In genomic region chr14:20332386-20332945, GRCh38 we compare ENCODE assay signal across 8 cellular contexts. TPM values are rescaled to one million over a fixed set of nuclear protein-coding genes. Genes with fewer than 3 reads are reported as not detected.
DNase-seq lines count a peak whose midpoint lies in the region; ATAC-seq, FAIRE-seq and TF ChIP-seq lines count a peak whose summit lies in the region.

No MANE protein-coding gene starts in this region.

- peak overlapping the region; percentile 75 for H2BK5ac ChIP-seq in H1 (ENCODE audit: low read depth, low read length)

- no peak for DNase-seq in Calu3
- no peak for DNase-seq in H1 (ENCODE audit: low read depth in 1 of 2, low spot score in 2 of 2)
- no peak for DNase-seq in NCI-H446 treated with DMSO at 0.1 percent for 48 hours (lab: John Stamatoyannopoulos, UW)
- no peak for DNase-seq in activated CD4-positive, CD25-positive, alpha-beta regulatory T cell treated with anti-CD3 and anti-CD28 coated beads, Interleukin-2, amount 50 U/mL, for 72 hours

- peak overlapping the region; percentile 84 for H3K4me2 ChIP-seq in OCI-LY3 (ENCODE audit: low read length)
- H3K4me2 ChIP-seq in H1 (ENCODE audit: insufficient read depth in 1 of 2, low read depth in 2 of 2, low read length in 2 of 2): peak overlapping the region; percentile 61 to 64

- FAIRE-seq in H1 (lab: Jason Lieb, UNC): no peak

- H3K4me1 ChIP-seq in OCI-LY3 (ENCODE audit: low read length) (peaks cover 19% of the 10 kb centered on the region), H1 (replicated peaks in 1 of 4; ENCODE audit: control insufficient read depth in 3 of 4, insufficient read depth in 4 of 4, low read length in 3 of 4) (peaks cover 0 to 3% (median 0%) of the 10 kb centered on the region in 4 experiments; a peak in 3 of 7 replicates), muscle layer of colon (ENCODE audit: insufficient read depth, low read length) (peaks cover 9% of the 10 kb centered on the region)

- ATAC-seq in GM21825 (IDR thresholded peaks at IDR 0.05; ENCODE audit: unreplicated experiment) (peak; percentile 18), HG02571 (IDR thresholded peaks at IDR 0.05; ENCODE audit: unreplicated experiment) (no peak)

- H2AK5ac ChIP-seq in H1 (ENCODE audit: low read depth, low read length): peak overlapping the region; percentile 76

- peak overlapping the region; percentile 71 for H3K56ac ChIP-seq in H1 (replicated peaks; ENCODE audit: insufficient read length, low read depth, low read length)

- H3K23me2 ChIP-seq in H1 (ENCODE audit: low read depth, low read length): 0 out of 2 replicates have a peak, but pooled peaks cover 2% of the 10 kb centered on the region

- H3K4me1 Mint-ChIP-seq in Calu3 (ENCODE audit: low read depth, unreplicated experiment): peaks cover 13% of the 10 kb centered on the region

- H3K9me3 ChIP-seq in OCI-LY3 (ENCODE audit: insufficient read depth, low read length) (no peaks in the 10 kb centered on the region), H1 (ENCODE audit: insufficient read depth in 2 of 2, low read depth in 1 of 2, low read length in 1 of 2) (no peaks in the 10 kb centered on the region), muscle layer of colon (ENCODE audit: low read length) (no peaks in the 10 kb centered on the region)

- WGBS in H1 (ENCODE audit: extremely low coverage in 1 of 2, insufficient coverage in 1 of 2, insufficient read length in 1 of 2, insufficient replicate concordance in 2 of 2, low coverage in 1 of 2, low lambda C conversion rate in 2 of 2, missing lambda C conversion rate in 1 of 2), 2 experiments: 1% methylated on average over 9 of the region's 9 CpGs; no CpG with 5 or more reads in 1 of the 2 experiments

- TF ChIP-seq CTCF in Calu3 (IDR thresholded peaks at IDR 0.05; ENCODE audit: unreplicated experiment) (no peak), OCI-LY3 (IDR thresholded peaks at IDR 0.05; ENCODE audit: low read depth, low read length) (no peak), H1 (IDR thresholded peaks at IDR 0.05; ENCODE audit: control extremely low read depth in 1 of 3, insufficient read depth in 1 of 3, low read depth in 1 of 3, low read length in 3 of 3) (no peak)

- CTCF ChIA-PET in Calu3 (lab: Charles Lee) (interaction anchor here (1.1 to 2.3 kb wide), 2 partner anchors 9 to 11 kb away, joined by 3 to 12 read pairs; partner anchors contain the start of gene PARP2), H1 (lab: Charles Lee; ENCODE audit: partially characterized antibody) (interaction anchor here (1.0 kb wide), 1 partner anchor 26 kb away, joined by 3 read pairs; no protein-coding TSS in a partner anchor)

- H2BK12ac ChIP-seq in H1 (ENCODE audit: low read depth, low read length): no peak overlapping the region; the same call in 1 of the 2 replicates

- BruUV-seq in Calu3 (replicated peaks; lab: Mats Ljungman, UMichigan): TSS peak; percentile 86

- TF ChIP-seq EP300 in H1 (IDR thresholded peaks at IDR 0.05; ENCODE audit: borderline replicate concordance in 1 of 2, low read depth in 2 of 2, low read length in 2 of 2): no peak

- no peaks in the 10 kb centered on the region for H3K79me1 ChIP-seq in H1 (ENCODE audit: low read depth, low read length)

- peak overlapping the region; percentile 81; the same call in 1 of the 2 replicates for H3K18ac ChIP-seq in H1 (ENCODE audit: extremely low read depth, low read length)

- no peaks in the 10 kb centered on the region for H4K20me1 ChIP-seq in OCI-LY3 (ENCODE audit: insufficient read depth, low read length)
- H4K20me1 ChIP-seq in H1 (replicated peaks in 1 of 2; ENCODE audit: control insufficient read depth in 1 of 2, insufficient read depth in 2 of 2, low read length in 2 of 2): peaks cover 1 to 2% of the 10 kb centered on the region in 2 experiments

- H3K4me3 ChIP-seq in OCI-LY3 (ENCODE audit: low read length) (peak overlapping the region; percentile 91), H1 (ENCODE audit: extremely low read depth in 1 of 4, insufficient read depth in 2 of 4, low read depth in 3 of 4, low read length in 4 of 4) (peak overlapping the region; percentile 85 to 98 (median 94)), muscle layer of colon (ENCODE audit: low read depth in 1 of 2, low read length in 2 of 2) (peak overlapping the region; percentile 12 to 88)

- H3K9me3 Mint-ChIP-seq in Calu3 (ENCODE audit: low read depth, unreplicated experiment): no peaks in the 10 kb centered on the region

- H3K27me3 ChIP-seq in OCI-LY3 (ENCODE audit: low read depth, low read length) (no peaks in the 10 kb centered on the region), H1 (replicated peaks in 1 of 4; ENCODE audit: control insufficient read depth in 3 of 4, extremely low read depth in 1 of 4, insufficient read depth in 3 of 4, low read length in 3 of 4) (no peaks in the 10 kb centered on the region), muscle layer of colon (ENCODE audit: control insufficient read depth in 1 of 2, insufficient read depth in 2 of 2, low read length in 2 of 2) (no peaks in the 10 kb centered on the region)

- H3K14ac ChIP-seq in H1 (ENCODE audit: insufficient read length): no peak overlapping the region

- H3K79me2 ChIP-seq in OCI-LY3 (ENCODE audit: low read length): peaks cover 47% of the 10 kb centered on the region
- peaks cover 23 to 60% of the 10 kb centered on the region in 2 experiments for H3K79me2 ChIP-seq in H1 (ENCODE audit: control insufficient read depth in 1 of 2, insufficient read depth in 2 of 2, low read length in 2 of 2)

- no peak overlapping the region for H3K23ac ChIP-seq in H1 (ENCODE audit: insufficient read length)

- H4K91ac ChIP-seq in H1 (replicated peaks; ENCODE audit: insufficient read length, low read length): no peak overlapping the region

- H2BK20ac ChIP-seq in H1 (ENCODE audit: low read length): no peak overlapping the region

- POLR2A ChIA-PET in H1 (lab: Charles Lee; ENCODE audit: partially characterized antibody): interaction anchor here (0.7 to 10.1 kb wide), 10 partner anchors 9 to 349 kb away, joined by 3 to 215 read pairs (median 4); partner anchors contain the start of genes APEX1, OSGEP, PARP2 and PIP4P1

- intact Hi-C loops in Calu3 (cut with micrococcal nuclease; ENCODE audit: unreplicated experiment): loop anchor here (5.0 kb wide), 1 partner anchor 350 kb away; the partner anchor contains the start of gene RNASE4

- peaks cover 40% of the 10 kb centered on the region for H3K36me3 Mint-ChIP-seq in Calu3 (ENCODE audit: insufficient read depth, unreplicated experiment)

- H2BK15ac ChIP-seq in H1 (ENCODE audit: low read length): no peak overlapping the region

- no peak overlapping the region for H3K4ac ChIP-seq in H1 (replicated peaks; ENCODE audit: insufficient read length, low read depth, low read length)

- no peaks in the 10 kb centered on the region for H3K27me3 Mint-ChIP-seq in Calu3 (ENCODE audit: unreplicated experiment)

- H3K27ac ChIP-seq in OCI-LY3 (ENCODE audit: low read length) (peak overlapping the region; percentile 57), H1 (ENCODE audit: low read depth, low read length) (peak overlapping the region; percentile 87), muscle layer of colon (ENCODE audit: low read depth, low read length) (peak overlapping the region; percentile 76)

- H3K9ac ChIP-seq in OCI-LY3 (ENCODE audit: low read length) (peak overlapping the region; percentile 91), H1 (replicated peaks in 1 of 4; ENCODE audit: extremely low read depth in 1 of 4, low read depth in 3 of 4, low read length in 3 of 4) (peak overlapping the region; percentile 88 to 98 (median 94)), muscle layer of colon (ENCODE audit: low read length) (peak overlapping the region; percentile 75)

- no peak for TF ChIP-seq POLR2A in H1 (IDR thresholded peaks at IDR 0.05; ENCODE audit: control extremely low read depth in 1 of 2, low read depth in 2 of 2, low read length in 2 of 2)

- peak overlapping the region; percentile 85 for H3K27ac Mint-ChIP-seq in Calu3 (ENCODE audit: unreplicated experiment)

- no peak overlapping the region for H4K5ac ChIP-seq in H1 (ENCODE audit: insufficient read length, low read depth, low read length)

- H3K36me3 ChIP-seq in OCI-LY3 (replicated peaks; ENCODE audit: low read depth, low read length) (peaks cover 2% of the 10 kb centered on the region), H1 (ENCODE audit: control insufficient read depth in 2 of 4, insufficient read depth in 4 of 4, low read length in 3 of 4) (peaks cover 0 to 14% (median 8%) of the 10 kb centered on the region in 4 experiments; a peak in 5 of 8 replicates), muscle layer of colon (ENCODE audit: insufficient read depth, low read length) (peaks cover 7% of the 10 kb centered on the region)

- no peak for TF ChIP-seq RAD21 in H1 (IDR thresholded peaks at IDR 0.05 in 1 of 2, conservative IDR thresholded peaks at IDR 0.05 in 1 of 2; ENCODE audit: low read depth in 2 of 2, low read length in 2 of 2)

- peak overlapping the region; percentile 81; the same call in 1 of the 2 replicates for H4K8ac ChIP-seq in H1 (ENCODE audit: extremely low read depth, insufficient read depth, low read length)

- peak overlapping the region; percentile 58; the same call in 1 of the 2 replicates for H2AFZ ChIP-seq in OCI-LY3 (ENCODE audit: low read depth, low read length)
- H2AFZ ChIP-seq in H1 (ENCODE audit: low read length): no peak overlapping the region

- peak overlapping the region; percentile 93 for H3K4me3 Mint-ChIP-seq in Calu3 (ENCODE audit: low read depth, unreplicated experiment)

- H2BK120ac ChIP-seq in H1 (replicated peaks; ENCODE audit: low read depth, low read length): no peak overlapping the region

RNA-seq across cellular contexts. Expression of gene CCNB1IP1, which starts 0.6 kb away (rescaled TPM):
- 37.3 and 39.0 TPM in 2 replicates for total RNA-seq in Calu3 (2022)
- total RNA-seq in H1 (2021; fragmentation: NEBNext Ultra II Directional; extraction: Animal tissue kit (Norgen Biotek cat#: 25700)): 156 and 173 TPM in 2 replicates
- polyA plus RNA-seq in H1 (2011; rRNA removed): 180 and 277 TPM in 2 replicates
- 237 TPM for polyA plus RNA-seq in H1 (2011; cell fraction: cytosol; rRNA removed)
- polyA plus RNA-seq in H1 (2011; cell fraction: nucleus; rRNA removed): 78.5 TPM
- polyA plus RNA-seq in H1 (2012, experiment 1 of 2): 150 to 356 TPM (median 172 TPM) in 4 replicates
- 61.9 TPM for polyA plus RNA-seq in H1 (2012, experiment 2 of 2)
- 174 TPM for polyA plus RNA-seq in H1 (2013, experiment 1 of 2)
- polyA plus RNA-seq in H1 (2013, experiment 2 of 2): 170 TPM
- 213 and 223 TPM in 2 replicates for polyA minus RNA-seq in H1 (2011; rRNA and poly(A)+ RNA removed)
- polyA minus RNA-seq in H1 (2011; cell fraction: cytosol; rRNA and poly(A)+ RNA removed): 99.5 TPM
- 119 TPM for polyA minus RNA-seq in H1 (2011; cell fraction: nucleus; rRNA and poly(A)+ RNA removed)

RNA-seq across cellular contexts. Expression of gene PARP2, which starts 11.0 kb away (rescaled TPM):
- total RNA-seq in Calu3 (2022): 28.6 and 30.5 TPM in 2 replicates
- total RNA-seq in H1 (2021; fragmentation: NEBNext Ultra II Directional; extraction: Animal tissue kit (Norgen Biotek cat#: 25700)): 41.7 and 42.9 TPM in 2 replicates
- 14.8 and 27.7 TPM in 2 replicates for polyA plus RNA-seq in H1 (2011; rRNA removed)
- polyA plus RNA-seq in H1 (2011; cell fraction: cytosol; rRNA removed): 28.0 TPM
- 17.3 TPM for polyA plus RNA-seq in H1 (2011; cell fraction: nucleus; rRNA removed)
- polyA plus RNA-seq in H1 (2012, experiment 1 of 2): 35.2 to 52.0 TPM (median 39.6 TPM) in 4 replicates
- polyA plus RNA-seq in H1 (2012, experiment 2 of 2): 5.5 TPM
- 26.4 TPM for polyA plus RNA-seq in H1 (2013, experiment 1 of 2)
- 25.2 TPM for polyA plus RNA-seq in H1 (2013, experiment 2 of 2)
- 14.5 and 20.9 TPM in 2 replicates for polyA minus RNA-seq in H1 (2011; rRNA and poly(A)+ RNA removed)
- polyA minus RNA-seq in H1 (2011; cell fraction: cytosol; rRNA and poly(A)+ RNA removed): 11.4 TPM
- polyA minus RNA-seq in H1 (2011; cell fraction: nucleus; rRNA and poly(A)+ RNA removed): 16.0 TPM

RNA-seq across cellular contexts. Expression of gene TTC5, which starts 26.7 kb away (rescaled TPM):
- 20.6 and 28.2 TPM in 2 replicates for total RNA-seq in Calu3 (2022)
- 18.0 and 20.7 TPM in 2 replicates for total RNA-seq in H1 (2021; fragmentation: NEBNext Ultra II Directional; extraction: Animal tissue kit (Norgen Biotek cat#: 25700))
- 6.4 and 9.1 TPM in 2 replicates for polyA plus RNA-seq in H1 (2011; rRNA removed)
- polyA plus RNA-seq in H1 (2011; cell fraction: cytosol; rRNA removed): 8.1 TPM
- 8.2 TPM for polyA plus RNA-seq in H1 (2011; cell fraction: nucleus; rRNA removed)
- polyA plus RNA-seq in H1 (2012, experiment 1 of 2): 11.7 to 18.0 TPM (median 13.5 TPM) in 4 replicates
- 5.4 TPM for polyA plus RNA-seq in H1 (2012, experiment 2 of 2)
- polyA plus RNA-seq in H1 (2013, experiment 1 of 2): 7.3 TPM
- 8.1 TPM for polyA plus RNA-seq in H1 (2013, experiment 2 of 2)
- polyA minus RNA-seq in H1 (2011; rRNA and poly(A)+ RNA removed): 24.2 and 26.9 TPM in 2 replicates
- polyA minus RNA-seq in H1 (2011; cell fraction: cytosol; rRNA and poly(A)+ RNA removed): 12.9 TPM
- polyA minus RNA-seq in H1 (2011; cell fraction: nucleus; rRNA and poly(A)+ RNA removed): 21.9 TPM
